ENCODE assay signal across 13 cellular contexts in genomic region chr6:38355519-38355918, GRCh38.
"Had no signal": no experiment of that assay in that cellular context is flagged by ENCODE, and none has a peak within 500 bp of the region (broad histone marks: within the 10 kb centered on the region; RNA-seq: fewer than 3 reads in every experiment).

No MANE protein-coding gene starts in this region.

- H3K36me3 ChIP-seq: adrenal gland, gastrocnemius medialis, left ventricle myocardium inferior, thoracic aorta had no signal

- H3K27ac ChIP-seq: adrenal gland, coronary artery, gastrocnemius medialis, hepatocyte, left ventricle myocardium inferior, thoracic aorta had no signal

- ATAC-seq: gastrocnemius medialis had no signal

- H3K27me3 ChIP-seq: adrenal gland, gastrocnemius medialis, hepatocyte had no signal

- H3K79me2 ChIP-seq: hepatocyte had no signal

- H2AFZ ChIP-seq: hepatocyte had no signal

- H3K4me3 ChIP-seq: adrenal gland, coronary artery, gastrocnemius medialis, hepatocyte, left ventricle myocardium inferior, thoracic aorta had no signal

- DNase-seq: activated CD4-positive, alpha-beta memory T cell treated with anti-CD3 and anti-CD28 coated beads, Interleukin-2, amount 10 ng/mL, durations not matched to agents 7 days and 5 days; activated naive CD4-positive, alpha-beta T cell treated with Interleukin-2 at 50 U/mL for 16 hours; adrenal gland; effector CD8-positive, alpha-beta T cell; gastrocnemius medialis; kidney; left ventricle myocardium inferior; nephron progenitor cell; stimulated activated CD4-positive, alpha-beta T cell treated with anti-CD3 and anti-CD28 coated beads, Interleukin-2, amount 100 ng/mL, for 48 hours; T-helper 9 cell had no signal

- H3K4me2 ChIP-seq: hepatocyte had no signal

- H3K9me3 ChIP-seq: adrenal gland, gastrocnemius medialis, left ventricle myocardium inferior, thoracic aorta had no signal
